Comparison of ENCODE assay signal across 31 cellular contexts in genomic region chr5:106392766-106393165, GRCh38.
DNase-seq lines count a peak whose midpoint lies in the region; ATAC-seq and TF ChIP-seq lines count a peak whose summit lies in the region.
"Had no signal": no experiment of that assay in that cellular context is flagged by ENCODE, and none has a peak within 500 bp of the region (broad histone marks: within the 10 kb centered on the region; RNA-seq: fewer than 3 reads in every experiment).

No MANE protein-coding gene starts in this region.

- H3K4me2 ChIP-seq in smooth muscle cell: no peak overlapping the region
- H3K4me2 ChIP-seq: PC-9 had no signal

- H3K9me3 ChIP-seq in SJSA1 (replicated peaks): no peaks in the 10 kb centered on the region
- H3K9me3 ChIP-seq in smooth muscle cell (replicated peaks; ENCODE audit: low read depth): no peaks in the 10 kb centered on the region
- H3K9me3 ChIP-seq: ascending aorta, esophagus squamous epithelium, ovary, spleen had no signal

- H3K36me3 ChIP-seq in SJSA1 (no peaks in the 10 kb centered on the region), smooth muscle cell (ENCODE audit: low read depth) (no peaks in the 10 kb centered on the region)
- H3K36me3 ChIP-seq: ascending aorta, esophagus squamous epithelium, ovary, spleen, WERI-Rb-1 had no signal

- H3K27ac ChIP-seq in SJSA1: peak overlapping the region; percentile 51
- no peak overlapping the region for H3K27ac ChIP-seq in smooth muscle cell (ENCODE audit: low read depth)
- H3K27ac ChIP-seq: ascending aorta, esophagus squamous epithelium, GM23248, ovary, PC-9, spleen, WERI-Rb-1 had no signal

- no peak overlapping the region for H3K9ac ChIP-seq in smooth muscle cell (ENCODE audit: low read depth)
- H3K9ac ChIP-seq: GM23248 had no signal

- 77% methylated on average over 5 of the region's 5 CpGs for WGBS in smooth muscle cell (ENCODE audit: low lambda C conversion rate)

- no peak for ATAC-seq in HG02970 (IDR thresholded peaks at IDR 0.05; ENCODE audit: low FRiP score, unreplicated experiment)
- ATAC-seq: left colon; stimulated activated naive CD8-positive, alpha-beta T cell treated with anti-CD3 and anti-CD28 coated beads, Interleukin-15, Interleukin-2, amounts not matched to agents 100 U/mL and 50 U/mL, for 24 hours had no signal

- no peak overlapping the region for H3K4me3 ChIP-seq in SJSA1
- H3K4me3 ChIP-seq in fibroblast of mammary gland (ENCODE audit: control insufficient read depth, low read depth, low read length): no peak overlapping the region
- no peak overlapping the region for H3K4me3 ChIP-seq in smooth muscle cell
- H3K4me3 ChIP-seq: ascending aorta, esophagus squamous epithelium, GM23248, ovary, PC-9, spleen had no signal

- no peaks in the 10 kb centered on the region for H3F3A ChIP-seq in smooth muscle cell (ENCODE audit: low read depth)

- H3K27me3 ChIP-seq in SJSA1 (replicated peaks) (no peaks in the 10 kb centered on the region), smooth muscle cell (ENCODE audit: low read depth) (no peaks in the 10 kb centered on the region)
- H3K27me3 ChIP-seq: ascending aorta, esophagus squamous epithelium, ovary, spleen had no signal

- H3K4me1 ChIP-seq in SJSA1 (replicated peaks): peaks cover 19% of the 10 kb centered on the region
- no peaks in the 10 kb centered on the region for H3K4me1 ChIP-seq in smooth muscle cell (ENCODE audit: low read depth)
- H3K4me1 ChIP-seq: ascending aorta, esophagus squamous epithelium, spleen had no signal

- H3K79me2 ChIP-seq in smooth muscle cell (ENCODE audit: low read depth): no peaks in the 10 kb centered on the region

- no peak for TF ChIP-seq CTCF in fibroblast of mammary gland (conservative IDR thresholded peaks at IDR 0.05; ENCODE audit: control insufficient read depth, insufficient read depth, low read depth, low read length)
- no peak for TF ChIP-seq CTCF in smooth muscle cell (IDR thresholded peaks at IDR 0.05; ENCODE audit: borderline replicate concordance, insufficient read depth, poor library complexity, severe bottlenecking)

- no peaks in the 10 kb centered on the region for H4K20me1 ChIP-seq in smooth muscle cell (ENCODE audit: low read depth)

- H2AFZ ChIP-seq in smooth muscle cell (ENCODE audit: low read depth): peak overlapping the region; percentile 73
- H2AFZ ChIP-seq: GM23248, PC-9 had no signal

- DNase-seq in HT1080 (ENCODE audit: low read depth): peak; percentile 78
- peak in 1 of 2 experiments; percentile 62 for DNase-seq in SJSA1 (ENCODE audit: low read depth in 1 of 2, low spot score in 2 of 2)
- peak; percentile 13 for DNase-seq in fibroblast of mammary gland (ENCODE audit: low read depth)
- no peak for DNase-seq in smooth muscle cell (lab: John Stamatoyannopoulos, UW; ENCODE audit: unreplicated experiment)
- no peak for DNase-seq in NCI-H1436 treated with DMSO at 0.1 percent for 48 hours (lab: John Stamatoyannopoulos, UW)
- DNase-seq in activated T-cell treated with anti-CD3 and anti-CD28 coated beads, Interleukin-2, amount 50 U/mL, for 1 hour: no peak
- no peak for DNase-seq in NCI-H510A treated with DMSO at 0.1 percent for 48 hours (lab: John Stamatoyannopoulos, UW)
- DNase-seq: activated CD4-positive, alpha-beta T cell treated with anti-CD3 and anti-CD28 coated beads for 4 hours; activated effector memory CD4-positive, alpha-beta T cell treated with anti-CD3 and anti-CD28 coated beads, Interleukin-2, amount 50 U/mL, for 16 hours; activated naive CD8-positive, alpha-beta T cell treated with anti-CD3 and anti-CD28 coated beads, Interleukin-2, amount 10 ng/mL, durations not matched to agents 7 days and 5 days; C1 segment of cervical spinal cord; DMS53; esophagus squamous epithelium; GM23248; hypothalamus; immature natural killer cell; left colon; NCI-H1092; NCI-H1694 treated with DMSO at 0.1 percent for 48 hours; nephron progenitor cell; NK-92 treated with Interleukin-12 subunit alpha and Interleukin-12 subunit beta, amount 100 ng/mL, for 24 hours; ovary; PC-9; SIG-M5; spleen; stimulated activated CD4-positive, alpha-beta T cell treated with anti-CD3 and anti-CD28 coated beads, Interleukin-2, amount 100 ng/mL, for 24 hours; stimulated activated naive CD8-positive, alpha-beta T cell treated with anti-CD3 and anti-CD28 coated beads, Interleukin-15, Interleukin-2, amounts not matched to agents 100 U/mL and 50 U/mL, for 24 hours; T1000; WERI-Rb-1 had no signal

Comparison
In these comparisons a context has a peak if more than half of its experiments do, and no peak if none do; other contexts are left out.
1. DNase-seq: peak in HT1080 (single experiment) and fibroblast of mammary gland (single experiment); none in smooth muscle cell (single experiment), NCI-H1436 treated with DMSO at 0.1 percent for 48 hours (single experiment), activated T-cell treated with anti-CD3 and anti-CD28 coated beads, Interleukin-2, amount 50 U/mL, for 1 hour (single experiment) and NCI-H510A treated with DMSO at 0.1 percent for 48 hours (single experiment).